Comparison of ENCODE assay signal across 10 cellular contexts in genomic region chr6:100665041-100665380, GRCh38.
A peak's percentile ranks its signal among the peaks of the same experiment; 100 is the strongest.
DNase-seq lines count a peak whose midpoint lies in the region; ATAC-seq and TF ChIP-seq lines count a peak whose summit lies in the region.
"Had no signal": no experiment of that assay in that cellular context is flagged by ENCODE, and none has a peak within 500 bp of the region (broad histone marks: within the 10 kb centered on the region; RNA-seq: fewer than 3 reads in every experiment).

No MANE protein-coding gene starts in this region.

- no peaks in the 10 kb centered on the region for H3K36me3 ChIP-seq in Caco-2 (ENCODE audit: control insufficient read depth, insufficient read depth, low read length)
- H3K36me3 ChIP-seq in breast epithelium = no peaks in the 10 kb centered on the region

- BruUV-seq in Caco-2 (replicated peaks; lab: Mats Ljungman, UMichigan) = no TSS peak

- H3K27ac ChIP-seq in breast epithelium = no peak overlapping the region

- no peak for TF ChIP-seq POLR2A in breast epithelium (IDR thresholded peaks at IDR 0.05)

- intact Hi-C loops in Caco-2 (cut with micrococcal nuclease; ENCODE audit: unreplicated experiment) (loop anchor here (2.0 kb wide), 1 partner anchor 548 kb away; no protein-coding TSS in a partner anchor), breast epithelium (cut with DNase I; ENCODE audit: low total_unique reads) (no loop called here)

- H3K4me1 Mint-ChIP-seq in Caco-2 (ENCODE audit: low read depth, unreplicated experiment) = peaks cover 8% of the 10 kb centered on the region

- H3K27me3 Mint-ChIP-seq in Caco-2 (ENCODE audit: insufficient read depth, unreplicated experiment) = no peaks in the 10 kb centered on the region
- H3K27me3 Mint-ChIP-seq: CD8-positive, alpha-beta memory T cell; stimulated activated naive CD8-positive, alpha-beta T cell treated with anti-CD3 and anti-CD28 coated beads, Interleukin-15, Interleukin-2, amounts not matched to agents 100 ng/mL and 50 ng/mL, for 24 hours had no signal

- H3K36me3 Mint-ChIP-seq in Caco-2 (ENCODE audit: insufficient read depth, unreplicated experiment) = peaks cover 6% of the 10 kb centered on the region

- TF ChIP-seq CTCF in Caco-2 (IDR thresholded peaks at IDR 0.05; ENCODE audit: insufficient read depth in 1 of 2, low read depth in 1 of 2, low read length in 1 of 2, severe bottlenecking in 1 of 2, unreplicated experiment in 1 of 2) = no peak
- TF ChIP-seq CTCF in breast epithelium (IDR thresholded peaks at IDR 0.05) = no peak

- H3K27ac Mint-ChIP-seq in Caco-2 (ENCODE audit: unreplicated experiment) = no peak overlapping the region
- H3K27ac Mint-ChIP-seq: stimulated activated naive CD8-positive, alpha-beta T cell treated with anti-CD3 and anti-CD28 coated beads, Interleukin-15, Interleukin-2, amounts not matched to agents 100 ng/mL and 50 ng/mL, for 24 hours had no signal

- no peak overlapping the region for H3K4me3 Mint-ChIP-seq in Caco-2 (ENCODE audit: unreplicated experiment)
- H3K4me3 Mint-ChIP-seq: stimulated activated naive CD8-positive, alpha-beta T cell treated with anti-CD3 and anti-CD28 coated beads, Interleukin-15, Interleukin-2, amounts not matched to agents 100 ng/mL and 50 ng/mL, for 24 hours had no signal

- H3K9me3 Mint-ChIP-seq in Caco-2 (ENCODE audit: unreplicated experiment) = no peaks in the 10 kb centered on the region
- H3K9me3 Mint-ChIP-seq: CD8-positive, alpha-beta memory T cell; stimulated activated naive CD8-positive, alpha-beta T cell treated with anti-CD3 and anti-CD28 coated beads, Interleukin-15, Interleukin-2, amounts not matched to agents 100 ng/mL and 50 ng/mL, for 24 hours had no signal

- CTCF ChIA-PET in Caco-2 (lab: Charles Lee) = no interaction called here

- DNase-seq in EH (ENCODE audit: low read depth) (peak; percentile 12), RPMI8226 (peak; percentile 41), cerebellar nuclear complex (lab: John Stamatoyannopoulos, UW) (no peak), Caco-2 (no peak), breast epithelium (ENCODE audit: low spot score in 2 of 2) (no peak), NCI-H2196 treated with DMSO at 0.1 percent for 48 hours (lab: John Stamatoyannopoulos, UW; ENCODE audit: unreplicated experiment) (no peak)
- DNase-seq: CD8-positive, alpha-beta memory T cell had no signal

- H3K9me3 ChIP-seq in Caco-2 (no peaks in the 10 kb centered on the region), breast epithelium (peaks cover 0 to under 1% of the 10 kb centered on the region in 2 donors)

- POLR2A ChIA-PET in Caco-2 (lab: Charles Lee) = no interaction called here

- H3K4me3 ChIP-seq in Caco-2 (ENCODE audit: low read depth, low read length) (no peak overlapping the region), breast epithelium (no peak overlapping the region)

- H3K27me3 ChIP-seq in Caco-2 (replicated peaks; ENCODE audit: control insufficient read depth, insufficient read depth, low read length) (no peaks in the 10 kb centered on the region), breast epithelium (no peaks in the 10 kb centered on the region)

- no peaks in the 10 kb centered on the region; the same call in 1 of the 2 replicates for H3K4me1 ChIP-seq in Caco-2
- H3K4me1 ChIP-seq in breast epithelium = no peaks in the 10 kb centered on the region

- ATAC-seq in GM19324 (IDR thresholded peaks at IDR 0.05; ENCODE audit: low FRiP score, unreplicated experiment) (peak; percentile 99), HG02938 (IDR thresholded peaks at IDR 0.05; ENCODE audit: unreplicated experiment) (peak; percentile 100)

Comparison
In these comparisons a context has a peak if more than half of its experiments do, and no peak if none do; other contexts are left out.
1. DNase-seq: peak in EH (single experiment) and RPMI8226 (single experiment); none in cerebellar nuclear complex (0 of 2), Caco-2 (0 of 2), breast epithelium (0 of 2) and NCI-H2196 treated with DMSO at 0.1 percent for 48 hours (single experiment).